In the genomic region with DNA sequence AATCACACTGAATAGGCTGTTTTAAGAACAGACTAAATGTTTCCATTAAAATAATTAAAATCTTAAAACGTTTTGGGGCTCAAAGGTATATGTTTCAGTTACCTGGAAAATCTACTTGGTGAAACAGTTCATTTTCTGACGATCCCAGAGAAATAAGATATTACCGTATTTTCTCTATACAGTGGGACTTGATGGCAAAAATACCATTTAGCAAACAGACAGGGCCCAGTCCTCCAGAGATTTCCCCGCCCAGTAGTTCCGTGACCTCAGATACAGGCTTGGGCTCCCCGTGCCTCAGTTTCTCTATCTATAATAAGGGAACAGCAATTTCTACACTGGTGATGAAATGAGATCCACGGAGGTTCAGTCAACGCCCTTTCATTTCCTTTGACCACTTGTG, we compare ENCODE assay signal across 1 cellular context.
TF ChIP-seq lines count a peak whose summit lies in the region.

No MANE protein-coding gene starts in this region.

TF ChIP-seq in HepG2, 621 proteins besides CTCF, POLR2A, EP300 and RAD21:
- TF ChIP-seq TCF7L2 (IDR thresholded peaks at IDR 0.05; ENCODE audit: low read depth, low read length) (no peak), GZF1 (CRISPR knock-in tag; IDR thresholded peaks at IDR 0.05) (peak; percentile 94)
